16 cellular contexts compared by ENCODE assay signal in genomic region chr19:49014870-49015255, GRCh38. TPM values are rescaled to one million over a fixed set of nuclear protein-coding genes. Genes with fewer than 3 reads are reported as not detected.
A peak's percentile ranks its signal among the peaks of the same experiment; 100 is the strongest.
DNase-seq lines count a peak whose midpoint lies in the region; ATAC-seq and TF ChIP-seq lines count a peak whose summit lies in the region.
"Had no signal": no experiment of that assay in that cellular context is flagged by ENCODE, and none has a peak within 500 bp of the region (broad histone marks: within the 10 kb centered on the region; RNA-seq: fewer than 3 reads in every experiment).

No MANE protein-coding gene starts in this region.

- no peak overlapping the region for H3K27ac ChIP-seq in DND-41 (ENCODE audit: low read length)
- H3K27ac ChIP-seq in WERI-Rb-1 = peak overlapping the region; percentile 76
- H3K27ac ChIP-seq in foreskin keratinocyte = no peak overlapping the region

- H3K4me1 ChIP-seq in DND-41 (ENCODE audit: insufficient read depth, low read length) (no peaks in the 10 kb centered on the region), foreskin keratinocyte (no peaks in the 10 kb centered on the region)

- peaks cover 19% of the 10 kb centered on the region; the same call in 1 of the 2 replicates for H4K20me1 ChIP-seq in DND-41 (ENCODE audit: insufficient read depth, low read length)

- no peak for DNase-seq in DND-41
- peak; percentile 67 for DNase-seq in WERI-Rb-1
- DNase-seq in T-helper 2 cell = no peak
- DNase-seq in foreskin keratinocyte = no peak
- DNase-seq: BE2C; CD4-positive, CD25-positive, alpha-beta regulatory T cell; COR-L47; GDM1; NCI-H1417 treated with DMSO at 0.1 percent for 48 hours; NCI-H187 treated with DMSO at 0.1 percent for 48 hours; NCI-H2227 treated with DMSO at 0.1 percent for 48 hours; NCI-H510A treated with DMSO at 0.1 percent for 48 hours; PC-3; RPMI8226 had no signal

- H3K79me2 ChIP-seq in DND-41 (ENCODE audit: insufficient read depth, low read length) = no peaks in the 10 kb centered on the region

- ATAC-seq in DND-41 (ENCODE audit: insufficient read depth, low read depth) (no peak), foreskin keratinocyte (no peak)
- ATAC-seq: PC-3 had no signal

- H3K4me2 ChIP-seq in DND-41 (ENCODE audit: insufficient read depth, low read length) = no peak overlapping the region

- peak; percentile 2 for TF ChIP-seq CTCF in DND-41 (IDR thresholded peaks at IDR 0.05; ENCODE audit: borderline replicate concordance, extremely low read depth, low read length, poor library complexity, severe bottlenecking)
- no peak for TF ChIP-seq CTCF in WERI-Rb-1 (IDR thresholded peaks at IDR 0.05; ENCODE audit: low read depth, low read length)
- TF ChIP-seq CTCF in foreskin keratinocyte (conservative IDR thresholded peaks at IDR 0.05) = no peak

- H3K36me3 ChIP-seq in DND-41 (ENCODE audit: insufficient read depth, low read length) (peaks cover 65% of the 10 kb centered on the region), WERI-Rb-1 (peaks cover 55% of the 10 kb centered on the region)

- no peaks in the 10 kb centered on the region for H3K9me3 ChIP-seq in DND-41 (ENCODE audit: insufficient read depth, low read length, severe bottlenecking)
- no peaks in the 10 kb centered on the region for H3K9me3 ChIP-seq in WERI-Rb-1 (ENCODE audit: severe bottlenecking)
- H3K9me3 ChIP-seq: BE2C, HAP-1 had no signal

- no peak overlapping the region for H3K9ac ChIP-seq in DND-41 (ENCODE audit: low read depth, low read length)

- H3K4me3 ChIP-seq in DND-41 (ENCODE audit: low read depth in 1 of 2, low read length in 2 of 2) (no peak overlapping the region), WERI-Rb-1 (ENCODE audit: low read depth, low read length) (no peak overlapping the region)
- H3K4me3 ChIP-seq: HAP-1 had no signal

- H2AFZ ChIP-seq in DND-41 (ENCODE audit: low read depth, low read length) = no peak overlapping the region

- H3K27me3 ChIP-seq in DND-41 (ENCODE audit: insufficient read depth, low read length, poor library complexity) (peaks cover 3% of the 10 kb centered on the region), WERI-Rb-1 (ENCODE audit: insufficient read depth, low read depth, severe bottlenecking) (no peaks in the 10 kb centered on the region), foreskin keratinocyte (peaks cover 7% of the 10 kb centered on the region)
- H3K27me3 ChIP-seq: BE2C had no signal

RNA-seq across cellular contexts. Expression of gene LHB, which starts 2.0 kb away (rescaled TPM):
- 0.35 and 0.44 TPM in 2 replicates for total RNA-seq in foreskin keratinocyte
- 0.65 and 0.81 TPM in 2 replicates for polyA plus RNA-seq in foreskin keratinocyte
- total RNA-seq: CD4-positive, CD25-positive, alpha-beta regulatory T cell; HT-29; PC-3 had no signal
- polyA plus RNA-seq: CD4-positive, CD25-positive, alpha-beta regulatory T cell had no signal

RNA-seq across cellular contexts. Expression of gene CGB3, which starts 9.3 kb away (rescaled TPM):
- total RNA-seq in foreskin keratinocyte = not detected in 2 replicates
- polyA plus RNA-seq in foreskin keratinocyte = not detected in 2 replicates
- total RNA-seq: CD4-positive, CD25-positive, alpha-beta regulatory T cell; HT-29; PC-3 had no signal
- polyA plus RNA-seq: CD4-positive, CD25-positive, alpha-beta regulatory T cell had no signal

RNA-seq across cellular contexts. Expression of gene CGB2, which starts 16.8 kb away (rescaled TPM):
- not detected in 2 replicates for total RNA-seq in foreskin keratinocyte
- polyA plus RNA-seq in foreskin keratinocyte = not detected in 2 replicates
- total RNA-seq: CD4-positive, CD25-positive, alpha-beta regulatory T cell; HT-29; PC-3 had no signal
- polyA plus RNA-seq: CD4-positive, CD25-positive, alpha-beta regulatory T cell had no signal

RNA-seq across cellular contexts. Expression of gene RUVBL2, which starts 21.2 kb away (rescaled TPM):
- total RNA-seq in foreskin keratinocyte = 159 and 189 TPM in 2 replicates
- 168 and 188 TPM in 2 replicates for polyA plus RNA-seq in foreskin keratinocyte

RNA-seq across cellular contexts. Expression of gene GYS1, which starts 21.8 kb away (rescaled TPM):
- total RNA-seq in foreskin keratinocyte = 42.4 and 42.7 TPM in 2 replicates
- 32.2 and 35.9 TPM in 2 replicates for polyA plus RNA-seq in foreskin keratinocyte
